In the genomic region with DNA sequence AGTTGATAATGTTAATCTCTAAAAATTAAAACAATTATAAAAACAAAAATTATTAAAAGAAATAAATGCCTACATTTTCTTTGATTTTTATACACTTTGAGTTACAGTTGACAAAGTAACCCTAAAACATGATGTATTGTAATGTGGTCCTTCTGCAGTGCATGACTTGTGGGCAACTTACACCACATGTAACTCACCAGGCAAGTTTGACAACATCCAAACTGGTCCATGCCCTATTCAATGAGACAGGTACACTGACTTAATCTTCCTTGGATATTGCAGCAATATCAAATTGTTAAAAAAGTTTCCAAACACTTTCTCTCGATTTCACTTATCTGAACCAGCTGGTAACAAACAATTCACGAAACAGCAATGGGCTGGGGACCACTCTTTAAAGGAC, we compare ENCODE assay signal across 25 cellular contexts.
"Had no signal": no experiment of that assay in that cellular context is flagged by ENCODE, and none has a peak within 500 bp of the region (broad histone marks: within the 10 kb centered on the region; RNA-seq: fewer than 3 reads in every experiment).

No MANE protein-coding gene starts in this region.

- H3K36me3 ChIP-seq: cardiac muscle cell, WERI-Rb-1 had no signal

- H3K27me3 ChIP-seq: cardiac muscle cell had no signal

- H3K4me3 ChIP-seq: cardiac muscle cell had no signal

- DNase-seq: activated CD4-positive, alpha-beta memory T cell treated with anti-CD3 and anti-CD28 coated beads, Interleukin-2, amount 10 ng/mL, durations not matched to agents 7 days and 5 days; activated CD4-positive, alpha-beta T cell treated with anti-CD3 and anti-CD28 coated beads for 1 hour; activated CD4-positive, alpha-beta T cell treated with anti-CD3 and anti-CD28 coated beads for 48 hours; activated CD4-positive, CD25-positive, alpha-beta regulatory T cell; activated CD8-positive, alpha-beta memory T cell treated with anti-CD3 and anti-CD28 coated beads for 24 hours; activated CD8-positive, alpha-beta memory T cell treated with anti-CD3 and anti-CD28 coated beads, Interleukin-2, amount 10 ng/mL, durations not matched to agents 7 days and 5 days; activated CD8-positive, alpha-beta memory T cell treated with anti-CD3 and anti-CD28 coated beads, Interleukin-2, amount 50 U/mL, for 48 hours; activated effector memory CD4-positive, alpha-beta T cell treated with Interleukin-2 at 50 U/mL for 16 hours; activated naive CD4-positive, alpha-beta T cell treated with anti-CD3 and anti-CD28 coated beads, Interleukin-2, amount 10 ng/mL, durations not matched to agents 7 days and 5 days; activated naive CD8-positive, alpha-beta T cell treated with anti-CD3 and anti-CD28 coated beads, Interleukin-2, amount 50 U/mL, for 24 hours; activated T-cell treated with anti-CD3 and anti-CD28 coated beads, Interleukin-2, amount 50 U/mL, for 48 hours; anterior cingulate cortex; MM.1S; MV-4-11; NCI-H1092; NCI-H1436 treated with DMSO at 0.1 percent for 48 hours; NCI-H1694 treated with DMSO at 0.1 percent for 48 hours; NCI-H2029; NCI-H345; NCI-H524 treated with DMSO at 0.1 percent for 48 hours; Right ventricle myocardium superior; SW 1271; T1000; WERI-Rb-1 had no signal
